In the genomic region with DNA sequence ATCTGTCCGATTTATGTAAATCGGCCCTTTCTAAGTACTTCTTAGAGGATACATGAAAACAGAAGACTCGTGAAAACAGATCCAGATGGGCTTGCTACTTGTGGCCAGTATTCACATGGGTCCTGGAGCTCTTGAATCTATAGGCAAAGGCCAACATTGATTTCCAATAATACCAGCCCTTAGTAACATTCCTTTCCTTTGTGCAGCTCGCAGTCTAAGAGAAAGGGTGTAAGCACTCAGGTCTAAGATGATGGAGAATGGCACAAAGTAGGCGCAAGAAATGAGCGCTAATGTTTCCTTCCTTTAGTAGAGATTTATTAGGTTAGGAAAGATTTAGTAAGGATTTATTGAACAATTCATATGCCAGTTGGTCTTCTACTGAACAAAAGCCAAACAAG, we compare ENCODE assay signal across 8 cellular contexts. TPM values are rescaled to one million over a fixed set of nuclear protein-coding genes. Genes with fewer than 3 reads are reported as not detected.
DNase-seq lines count a peak whose midpoint lies in the region; ATAC-seq and TF ChIP-seq lines count a peak whose summit lies in the region.

No MANE protein-coding gene starts in this region.

- intact Hi-C loops in ascending aorta (cut with DNase I) = loop anchor here (1.0 to 5.0 kb wide), 7 partner anchors 50 to 1175 kb away; partner anchors contain the start of genes AP4S1, HECTD1, NUBPL and STRN3
- intact Hi-C loops in testis (cut with DNase I; ENCODE audit: low total_unique reads) = loop anchor here (2.0 kb wide), 1 partner anchor 126 kb away; the partner anchor contains the start of gene ARHGAP5

- H3K27ac ChIP-seq in ascending aorta (peak overlapping the region; percentile 69 to 75), testis (peak overlapping the region; percentile 89 to 97)

- ATAC-seq in GM21529 (IDR thresholded peaks at IDR 0.05; ENCODE audit: unreplicated experiment) = no peak
- no peak for ATAC-seq in GM21381 (IDR thresholded peaks at IDR 0.05; ENCODE audit: unreplicated experiment)

- H3K4me3 ChIP-seq in NB4 (ENCODE audit: low read depth, low read length) (peak overlapping the region; percentile 70), ascending aorta (peak overlapping the region; percentile 72 to 75), kidney epithelial cell (ENCODE audit: low read depth, low read length) (peak overlapping the region; percentile 82), testis (peak overlapping the region; percentile 82 to 96)

- H3K9me3 ChIP-seq in ascending aorta (no peaks in the 10 kb centered on the region), testis (no peaks in the 10 kb centered on the region)

- 3 to 5% methylated on average over 6 of the region's 6 CpGs for WGBS in testis, 2 donors

- DNase-seq in DMS53 treated with DMSO at 0.1 percent for 48 hours (lab: John Stamatoyannopoulos, UW; ENCODE audit: unreplicated experiment) (peak; percentile 60), NB4 (ENCODE audit: low read depth) (peak; percentile 12), ascending aorta (ENCODE audit: low spot score in 2 of 2) (no peak), kidney epithelial cell (ENCODE audit: low read depth) (no peak), testis (peak; percentile 18), HPDE6-E6E7 (ENCODE audit: extremely low spot score) (no peak)

- H3K27me3 ChIP-seq in ascending aorta = no peaks in the 10 kb centered on the region
- no peaks in the 10 kb centered on the region for H3K27me3 ChIP-seq in kidney epithelial cell (ENCODE audit: control insufficient read depth, insufficient read depth, low read length)
- H3K27me3 ChIP-seq in testis = no peaks in the 10 kb centered on the region

- H3K36me3 ChIP-seq in ascending aorta = no peaks in the 10 kb centered on the region
- no peaks in the 10 kb centered on the region for H3K36me3 ChIP-seq in kidney epithelial cell (ENCODE audit: control insufficient read depth, insufficient read depth, low read length)
- H3K36me3 ChIP-seq in testis (ENCODE audit: low read depth, missing control alignments) = no peaks in the 10 kb centered on the region

- TF ChIP-seq CTCF in NB4 (IDR thresholded peaks at IDR 0.05; ENCODE audit: low read depth, low read length) = no peak
- no peak for TF ChIP-seq CTCF in ascending aorta (IDR thresholded peaks at IDR 0.05)
- TF ChIP-seq CTCF in kidney epithelial cell (IDR thresholded peaks at IDR 0.05; ENCODE audit: insufficient read depth, low read length, poor library complexity, severe bottlenecking) = no peak
- TF ChIP-seq CTCF in testis (IDR thresholded peaks at IDR 0.05) = no peak

- no peaks in the 10 kb centered on the region for H3K4me1 ChIP-seq in ascending aorta
- H3K4me1 ChIP-seq in testis = no peaks in the 10 kb centered on the region

- TF ChIP-seq POLR2A in NB4 (IDR thresholded peaks at IDR 0.05; ENCODE audit: extremely low read depth, insufficient read length) (no peak), testis (IDR thresholded peaks at IDR 0.05) (no peak)

RNA-seq across cellular contexts. Expression of gene RNU6-8, which starts 0.6 kb away (rescaled TPM):
- total RNA-seq in ascending aorta (not detected), kidney epithelial cell (not detected in 2 replicates), testis (not detected)
- polyA plus RNA-seq in testis (ENCODE audit: insufficient read depth, low read depth, low replicate concordance) = not detected

RNA-seq across cellular contexts. Expression of gene RNU6-7, which starts 0.6 kb away (rescaled TPM):
- total RNA-seq in ascending aorta (not detected), kidney epithelial cell (not detected in 2 replicates), testis (not detected)
- not detected for polyA plus RNA-seq in testis (ENCODE audit: insufficient read depth, low read depth, low replicate concordance)

Comparison
In these comparisons a context has a peak if more than half of its experiments do, and no peak if none do; other contexts are left out.
1. DNase-seq: peak in DMS53 treated with DMSO at 0.1 percent for 48 hours (single experiment), NB4 (single experiment) and testis (single experiment); none in ascending aorta (0 of 2), kidney epithelial cell (single experiment) and HPDE6-E6E7 (single experiment).
2. Peak in every context shown above with its lines, with median percentiles within 50 percentile points of each other: H3K4me3 ChIP-seq.